Comparison of ENCODE assay signal across 1 cellular context in the genomic region with DNA sequence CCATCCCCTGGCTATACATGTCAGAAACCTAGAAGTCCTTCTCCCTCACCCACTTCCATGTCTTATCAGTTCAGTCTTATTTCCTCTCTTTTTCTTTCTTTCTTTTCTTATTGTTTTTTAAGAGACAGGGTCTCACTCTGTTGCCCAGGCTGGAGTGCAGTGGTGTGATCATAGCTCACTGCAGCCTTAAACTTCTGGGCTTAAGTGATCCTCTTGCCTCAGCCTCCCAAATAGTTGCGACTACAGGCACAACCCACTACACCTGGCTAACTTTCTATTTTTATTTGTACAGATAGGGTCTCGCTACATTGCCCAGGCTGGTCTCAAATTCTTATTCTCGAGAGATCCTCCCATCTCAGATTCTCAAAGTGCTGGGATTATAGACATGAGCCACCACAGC.
TF ChIP-seq lines count a peak whose summit lies in the region.

No MANE protein-coding gene starts in this region.

TF ChIP-seq in SK-N-SH treated with all-trans-retinoic acid at 6 μM for 48 hours, 23 proteins besides CTCF, POLR2A, EP300 and RAD21 (continued from another document):
- TF ChIP-seq, protein P1, sequence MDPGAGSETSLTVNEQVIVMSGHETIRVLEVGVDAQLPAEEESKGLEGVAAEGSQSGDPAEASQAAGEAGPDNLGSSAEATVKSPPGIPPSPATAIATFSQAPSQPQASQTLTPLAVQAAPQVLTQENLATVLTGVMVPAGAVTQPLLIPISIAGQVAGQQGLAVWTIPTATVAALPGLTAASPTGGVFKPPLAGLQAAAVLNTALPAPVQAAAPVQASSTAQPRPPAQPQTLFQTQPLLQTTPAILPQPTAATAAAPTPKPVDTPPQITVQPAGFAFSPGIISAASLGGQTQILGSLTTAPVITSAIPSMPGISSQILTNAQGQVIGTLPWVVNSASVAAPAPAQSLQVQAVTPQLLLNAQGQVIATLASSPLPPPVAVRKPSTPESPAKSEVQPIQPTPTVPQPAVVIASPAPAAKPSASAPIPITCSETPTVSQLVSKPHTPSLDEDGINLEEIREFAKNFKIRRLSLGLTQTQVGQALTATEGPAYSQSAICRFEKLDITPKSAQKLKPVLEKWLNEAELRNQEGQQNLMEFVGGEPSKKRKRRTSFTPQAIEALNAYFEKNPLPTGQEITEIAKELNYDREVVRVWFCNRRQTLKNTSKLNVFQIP (CRISPR knock-in tag; IDR thresholded peaks at IDR 0.05; ENCODE audit: borderline replicate concordance, low read depth) = no peak
- TF ChIP-seq GLIS3 (CRISPR knock-in tag; IDR thresholded peaks at IDR 0.05) (no peak), ZNF8 (CRISPR knock-in tag; IDR thresholded peaks at IDR 0.05) (no peak), ZC3H10 (CRISPR knock-in tag; IDR thresholded peaks at IDR 0.05) (no peak), ESRRG (CRISPR knock-in tag; IDR thresholded peaks at IDR 0.05) (no peak)
